Comparison of ENCODE assay signal across 12 cellular contexts in the genomic region with DNA sequence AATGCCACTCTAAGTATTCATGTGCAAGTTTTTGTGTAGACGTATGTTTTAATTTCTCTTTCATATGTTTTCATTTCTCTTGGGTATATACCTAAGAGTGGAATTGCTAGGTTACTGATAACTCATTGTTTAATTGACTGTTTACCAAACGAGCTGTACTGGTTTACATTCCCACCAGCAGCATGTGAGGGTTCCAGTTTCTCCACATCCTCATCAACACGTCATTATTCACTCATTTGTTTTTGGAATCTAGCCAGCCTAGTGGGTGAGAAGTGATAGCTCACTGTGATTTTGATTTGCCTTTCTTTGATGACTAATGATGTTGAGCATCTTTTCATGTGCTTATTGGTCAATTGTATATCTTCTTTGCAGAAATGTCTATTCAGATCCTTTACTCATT.
A peak's percentile ranks its signal among the peaks of the same experiment; 100 is the strongest.
DNase-seq lines count a peak whose midpoint lies in the region; ATAC-seq and TF ChIP-seq lines count a peak whose summit lies in the region.
"Had no signal": no experiment of that assay in that cellular context is flagged by ENCODE, and none has a peak within 500 bp of the region (broad histone marks: within the 10 kb centered on the region; RNA-seq: fewer than 3 reads in every experiment).

No MANE protein-coding gene starts in this region.

- DNase-seq in iris pigment epithelial cell (ENCODE audit: low read depth) (peak; percentile 70), DMS53 treated with DMSO at 0.1 percent for 48 hours (lab: John Stamatoyannopoulos, UW; ENCODE audit: unreplicated experiment) (no peak)
- DNase-seq: activated effector memory CD4-positive, alpha-beta T cell treated with Interleukin-2 at 50 U/mL for 16 hours; DMS79; left ventricle myocardium superior had no signal

- CTCF ChIA-PET in HEK293 (lab: Yijun Ruan, JAX): interaction anchor here (1.0 to 1.4 kb wide), 3 partner anchors 24 to 32 kb away, joined by 4 to 13 read pairs (median 5); no protein-coding TSS in a partner anchor

- H4K20me1 ChIP-seq in BLaER1 treated with 17β-estradiol and CSF1 and Interleukin-3, amounts not matched to agents 10 nM and 100 nM: peaks cover 27 to 81% (median 62%) of the 10 kb centered on the region in 11 experiments; a peak in 21 of 22 replicates

- H3K27ac Mint-ChIP-seq in activated naive CD8-positive, alpha-beta T cell: peak overlapping the region; percentile 71

- no peaks in the 10 kb centered on the region for H3K9me3 Mint-ChIP-seq in activated naive CD8-positive, alpha-beta T cell (ENCODE audit: low read depth)

- peaks cover 37 to 55% (median 44%) of the 10 kb centered on the region in 10 experiments for H3K4me1 ChIP-seq in BLaER1 treated with 17β-estradiol and CSF1 and Interleukin-3, amounts not matched to agents 10 nM and 100 nM
- no peaks in the 10 kb centered on the region for H3K4me1 ChIP-seq in HEK293 (ENCODE audit: control insufficient read depth, insufficient read depth, low read length)

- H3K4me1 Mint-ChIP-seq in activated naive CD8-positive, alpha-beta T cell (ENCODE audit: low read depth): peaks cover 42% of the 10 kb centered on the region

- TF ChIP-seq CTCF in HEK293 (tag by site-specific recombination; IDR thresholded peaks at IDR 0.05): no peak

- peak overlapping the region in 1 of 11 experiments; percentile 97; a peak in 2 of 22 replicates for H3K9ac ChIP-seq in BLaER1 treated with 17β-estradiol and CSF1 and Interleukin-3, amounts not matched to agents 10 nM and 100 nM

- no peak overlapping the region for H3K27ac ChIP-seq in BLaER1 treated with 17β-estradiol and CSF1 and Interleukin-3, amounts not matched to agents 10 nM and 100 nM
- no peak overlapping the region for H3K27ac ChIP-seq in HEK293 (ENCODE audit: extremely low read depth, low read depth, low read length)

- H3K4me3 Mint-ChIP-seq in activated naive CD8-positive, alpha-beta T cell: peak overlapping the region; percentile 35

- H3K4me2 ChIP-seq in BLaER1 treated with 17β-estradiol and CSF1 and Interleukin-3, amounts not matched to agents 10 nM and 100 nM: peak overlapping the region; percentile 88 to 99 (median 97)

- ATAC-seq in HG03045 (IDR thresholded peaks at IDR 0.05; ENCODE audit: unreplicated experiment) (no peak), GM19324 (IDR thresholded peaks at IDR 0.05; ENCODE audit: low FRiP score, unreplicated experiment) (no peak), HG03565 (IDR thresholded peaks at IDR 0.05; ENCODE audit: unreplicated experiment) (no peak)
- ATAC-seq: left ventricle myocardium superior had no signal

- H3K36me3 ChIP-seq in BLaER1 treated with 17β-estradiol and CSF1 and Interleukin-3, amounts not matched to agents 10 nM and 100 nM: peaks cover 80 to 85% (median 83%) of the 10 kb centered on the region in 11 experiments
- H3K36me3 ChIP-seq in HEK293 (ENCODE audit: control insufficient read depth in 2 of 2, insufficient read depth in 1 of 2, low read length in 2 of 2): peaks cover 12 to 67% of the 10 kb centered on the region in 2 experiments; a peak in 2 of 3 replicates

- H3K9me3 ChIP-seq in BLaER1 treated with 17β-estradiol and CSF1 and Interleukin-3, amounts not matched to agents 10 nM and 100 nM (replicated peaks in 1 of 11): peaks cover 19 to 33% (median 28%) of the 10 kb centered on the region in 11 experiments
- H3K9me3 ChIP-seq in HEK293 (ENCODE audit: control insufficient read depth, insufficient read depth, low read depth, low read length): no peaks in the 10 kb centered on the region

- peaks cover 20% of the 10 kb centered on the region for H3K36me3 Mint-ChIP-seq in activated naive CD8-positive, alpha-beta T cell

- peak overlapping the region in 3 of 10 experiments; percentile 5 to 77 (median 66); a peak in 5 of 20 replicates for H3K4me3 ChIP-seq in BLaER1 treated with 17β-estradiol and CSF1 and Interleukin-3, amounts not matched to agents 10 nM and 100 nM
- H3K4me3 ChIP-seq in HEK293 (ENCODE audit: low read depth, low read length): no peak overlapping the region
- H3K4me3 ChIP-seq: spleen had no signal

- no peaks in the 10 kb centered on the region for H3K27me3 ChIP-seq in BLaER1 treated with 17β-estradiol and CSF1 and Interleukin-3, amounts not matched to agents 10 nM and 100 nM
- H3K27me3 ChIP-seq: spleen had no signal

- POLR2A ChIA-PET in HEK293 (lab: Yijun Ruan, JAX): interaction anchor here (0.8 to 1.6 kb wide), 2 partner anchors 10 kb away, joined by 3 to 5 read pairs; partner anchors contain the start of gene SSH3

- no peaks in the 10 kb centered on the region for H3K27me3 Mint-ChIP-seq in activated naive CD8-positive, alpha-beta T cell

TF ChIP-seq in HEK293, 187 proteins besides CTCF, POLR2A, EP300 and RAD21:
- TF ChIP-seq ZNF791 (tag by site-specific recombination; IDR thresholded peaks at IDR 0.05) (no peak), ZNF146 (tag by site-specific recombination; IDR thresholded peaks at IDR 0.05) (no peak), ZNF140 (tag by site-specific recombination; IDR thresholded peaks at IDR 0.05) (peak; percentile 58; the same call in 1 of the 2 replicates)
- TF ChIP-seq, protein P1, sequence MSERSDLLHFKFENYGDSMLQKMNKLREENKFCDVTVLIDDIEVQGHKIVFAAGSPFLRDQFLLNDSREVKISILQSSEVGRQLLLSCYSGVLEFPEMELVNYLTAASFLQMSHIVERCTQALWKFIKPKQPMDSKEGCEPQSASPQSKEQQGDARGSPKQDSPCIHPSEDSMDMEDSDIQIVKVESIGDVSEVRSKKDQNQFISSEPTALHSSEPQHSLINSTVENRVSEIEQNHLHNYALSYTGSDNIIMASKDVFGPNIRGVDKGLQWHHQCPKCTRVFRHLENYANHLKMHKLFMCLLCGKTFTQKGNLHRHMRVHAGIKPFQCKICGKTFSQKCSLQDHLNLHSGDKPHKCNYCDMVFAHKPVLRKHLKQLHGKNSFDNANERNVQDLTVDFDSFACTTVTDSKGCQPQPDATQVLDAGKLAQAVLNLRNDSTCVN (tag by site-specific recombination; optimal IDR thresholded peaks at IDR 0.05): no peak
TF ChIP-seq in HEK293: peak in this region for 1.
